In the genomic region with DNA sequence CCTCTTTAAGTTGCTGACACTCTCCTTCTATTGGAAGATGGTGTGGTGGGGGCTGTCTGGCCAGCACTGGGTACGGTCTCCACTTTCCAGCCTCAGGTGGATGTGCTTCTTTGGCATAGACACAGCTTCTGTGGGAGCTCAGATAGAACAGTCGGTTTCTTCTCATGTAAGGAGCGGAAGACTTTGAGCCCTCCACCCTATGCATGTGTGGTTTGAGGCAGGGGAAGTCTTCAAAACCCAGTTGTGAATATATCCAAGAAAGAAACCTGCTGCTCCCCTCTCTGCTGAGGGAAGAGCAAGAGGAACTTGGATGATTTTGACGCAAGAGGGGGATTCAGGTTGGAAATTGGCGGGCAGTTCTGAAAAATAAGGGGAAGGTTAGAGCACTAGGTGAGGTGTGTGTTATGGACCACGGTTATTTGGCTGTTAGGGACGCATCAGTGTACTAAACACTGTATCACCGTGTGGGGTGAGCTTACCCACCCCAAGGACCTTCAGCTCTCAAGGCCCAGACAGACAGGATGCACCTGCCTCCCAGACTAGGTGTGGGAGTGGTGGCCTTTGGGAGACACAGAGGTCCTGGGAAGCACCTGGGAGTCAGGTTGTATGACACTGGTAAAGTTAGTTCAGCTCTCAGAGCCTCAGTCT, we compare ENCODE assay signal across 1 cellular context.
TF ChIP-seq lines count a peak whose summit lies in the region.

No MANE protein-coding gene starts in this region.

TF ChIP-seq in IMR-90, 13 proteins besides CTCF, POLR2A, EP300 and RAD21:
- no peak for TF ChIP-seq NFE2L2 (IDR thresholded peaks at IDR 0.05; ENCODE audit: low read depth, low read length)
- TF ChIP-seq BHLHE40 (IDR thresholded peaks at IDR 0.05; ENCODE audit: low read depth, low read length), result no peak
- TF ChIP-seq RCOR1 (IDR thresholded peaks at IDR 0.05; ENCODE audit: insufficient replicate concordance, low read length), result no peak
- no peak for TF ChIP-seq SMC3 (IDR thresholded peaks at IDR 0.05; ENCODE audit: low read depth, low read length)
